8 cellular contexts compared by ENCODE assay signal in the genomic region with DNA sequence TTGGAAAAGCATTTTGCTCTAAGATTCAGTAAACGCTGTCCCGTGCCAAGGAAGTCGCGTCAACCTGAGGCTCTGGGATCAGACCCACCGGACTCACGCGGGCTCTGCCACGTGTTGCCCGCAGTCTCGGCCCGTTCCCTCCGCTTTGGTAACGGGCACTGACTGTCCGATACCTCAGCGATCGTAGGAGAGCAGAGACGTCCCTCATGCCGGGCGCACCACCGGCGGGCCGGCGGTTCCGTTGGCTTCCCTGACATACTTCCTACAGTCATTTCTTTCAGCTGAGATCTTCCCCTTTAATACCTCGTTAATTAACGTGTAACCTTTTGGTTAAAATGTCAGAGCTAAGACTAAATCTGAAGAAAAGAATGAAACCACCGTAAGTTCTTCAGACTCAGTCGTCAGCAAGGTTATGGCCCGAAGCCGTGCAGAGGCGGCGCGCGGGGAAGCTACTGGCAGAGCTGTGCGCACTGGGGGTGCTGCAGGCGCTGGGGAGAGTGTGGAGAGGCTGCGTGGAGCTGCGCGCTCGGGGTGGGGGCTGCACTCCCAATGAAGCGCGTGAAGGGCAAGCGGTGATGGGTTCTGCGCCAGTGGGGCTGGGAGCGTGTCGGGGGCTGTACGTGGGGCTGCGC. TPM values are rescaled to one million over a fixed set of nuclear protein-coding genes. Genes with fewer than 3 reads are reported as not detected.
DNase-seq lines count a peak whose midpoint lies in the region; ATAC-seq and TF ChIP-seq lines count a peak whose summit lies in the region.
"Not testable (repeated sequence)": the region's sequence is repeated elsewhere in the genome, so short reads cannot be mapped to it uniquely, and the experiment has no call there.

No MANE protein-coding gene starts in this region.

- TF ChIP-seq CTCF in BJ (IDR thresholded peaks at IDR 0.05; ENCODE audit: insufficient read depth, low read depth, low read length); breast epithelium (IDR thresholded peaks at IDR 0.05); foreskin fibroblast (IDR thresholded peaks at IDR 0.05; ENCODE audit: low read depth, low read length): not testable (repeated sequence)

- peak overlapping the region; percentile 60 for H3K4me3 Mint-ChIP-seq in activated CD4-positive, alpha-beta memory T cell treated with anti-CD3 and anti-CD28 coated beads for 36 hours
- H3K4me3 Mint-ChIP-seq in stimulated activated effector memory CD8-positive, alpha-beta T cell treated with anti-CD3 and anti-CD28 coated beads, Interleukin-12 subunit alpha, Interleukin-12 subunit beta, amount 100 ng/mL, for 72 hours = peak overlapping the region; percentile 64

- not testable (repeated sequence) for H3K9me3 Mint-ChIP-seq in activated CD4-positive, alpha-beta memory T cell treated with anti-CD3 and anti-CD28 coated beads for 36 hours; stimulated activated effector memory CD8-positive, alpha-beta T cell treated with anti-CD3 and anti-CD28 coated beads, Interleukin-12 subunit alpha, Interleukin-12 subunit beta, amount 100 ng/mL, for 72 hours

- not testable (repeated sequence) for H3K36me3 Mint-ChIP-seq in activated CD4-positive, alpha-beta memory T cell treated with anti-CD3 and anti-CD28 coated beads for 36 hours; stimulated activated effector memory CD8-positive, alpha-beta T cell treated with anti-CD3 and anti-CD28 coated beads, Interleukin-12 subunit alpha, Interleukin-12 subunit beta, amount 100 ng/mL, for 72 hours

- H3K27me3 Mint-ChIP-seq in activated CD4-positive, alpha-beta memory T cell treated with anti-CD3 and anti-CD28 coated beads for 36 hours = peaks cover 21% of the 10 kb centered on the region

- peak; percentile 45 for ATAC-seq in stimulated activated effector memory CD8-positive, alpha-beta T cell treated with anti-CD3 and anti-CD28 coated beads, Interleukin-12 subunit alpha, Interleukin-12 subunit beta, amount 100 ng/mL, for 72 hours

- not testable (repeated sequence) for H3K27ac ChIP-seq in breast epithelium

- H3K4me1 Mint-ChIP-seq in activated CD4-positive, alpha-beta memory T cell treated with anti-CD3 and anti-CD28 coated beads for 36 hours (ENCODE audit: low read depth) = peaks cover 12% of the 10 kb centered on the region
- H3K4me1 Mint-ChIP-seq in stimulated activated effector memory CD8-positive, alpha-beta T cell treated with anti-CD3 and anti-CD28 coated beads, Interleukin-12 subunit alpha, Interleukin-12 subunit beta, amount 100 ng/mL, for 72 hours = peaks cover 15% of the 10 kb centered on the region

- TF ChIP-seq POLR2A in breast epithelium (IDR thresholded peaks at IDR 0.05) = not testable (repeated sequence)

- H3K4me3 ChIP-seq in BJ (ENCODE audit: low read depth, low read length) (peak overlapping the region; percentile 28), breast epithelium (peak overlapping the region; percentile 34 to 75 (median 57)), foreskin fibroblast (ENCODE audit: low read depth in 1 of 2, low read length in 2 of 2) (peak overlapping the region; percentile 29 to 52)

- POLR2A ChIA-PET in BJ (lab: Charles Lee); activated CD4-positive, alpha-beta memory T cell treated with anti-CD3 and anti-CD28 coated beads for 36 hours (lab: Charles Lee): not testable (repeated sequence)

- DNase-seq in BJ (ENCODE audit: low read depth); activated CD4-positive, alpha-beta memory T cell treated with anti-CD3 and anti-CD28 coated beads for 36 hours; stimulated activated effector memory CD8-positive, alpha-beta T cell treated with anti-CD3 and anti-CD28 coated beads, Interleukin-12 subunit alpha, Interleukin-12 subunit beta, amount 100 ng/mL, for 72 hours (ENCODE audit: low spot score in 2 of 2): not testable (repeated sequence)
- peak; percentile 14 for DNase-seq in NCI-H1105 (lab: John Stamatoyannopoulos, UW)
- peak in 1 of 2 donors; percentile 52 for DNase-seq in breast epithelium (ENCODE audit: low spot score in 2 of 2)
- DNase-seq in foreskin fibroblast = peak in 1 of 2 donors; percentile 53
- DNase-seq in kidney glomerular epithelial cell (lab: John Stamatoyannopoulos, UW) = peak; percentile 6
- DNase-seq in occipital lobe (lab: John Stamatoyannopoulos, UW) = peak; percentile 6

- H3K27ac Mint-ChIP-seq in activated CD4-positive, alpha-beta memory T cell treated with anti-CD3 and anti-CD28 coated beads for 36 hours; stimulated activated effector memory CD8-positive, alpha-beta T cell treated with anti-CD3 and anti-CD28 coated beads, Interleukin-12 subunit alpha, Interleukin-12 subunit beta, amount 100 ng/mL, for 72 hours: not testable (repeated sequence)

- CTCF ChIA-PET in BJ (lab: Yijun Ruan, JAX) = interaction anchor here (1.0 kb wide), 1 partner anchor 30 kb away, joined by 3 read pairs; no protein-coding TSS in a partner anchor
- CTCF ChIA-PET in activated CD4-positive, alpha-beta memory T cell treated with anti-CD3 and anti-CD28 coated beads for 36 hours (lab: Charles Lee) = not testable (repeated sequence)

- not testable (repeated sequence) for H3K4me1 ChIP-seq in breast epithelium

- not testable (repeated sequence) for H3K9me3 ChIP-seq in breast epithelium

- not testable (repeated sequence) for H3K36me3 ChIP-seq in BJ (ENCODE audit: control insufficient read depth, insufficient read depth, low read length); breast epithelium

- intact Hi-C loops in activated CD4-positive, alpha-beta memory T cell treated with anti-CD3 and anti-CD28 coated beads for 36 hours (cut with micrococcal nuclease); breast epithelium (cut with DNase I; ENCODE audit: low total_unique reads): not testable (repeated sequence)

- not testable (repeated sequence) for H3K27me3 ChIP-seq in BJ (ENCODE audit: control insufficient read depth, insufficient read depth, low read length); breast epithelium

RNA-seq across cellular contexts. Expression of gene STEAP1, which starts 35.6 kb away (rescaled TPM):
- 2.7 and 6.9 TPM in 2 replicates for polyA plus RNA-seq in BJ (2011; rRNA removed)
- 0.67 and 1.2 TPM in 2 replicates for polyA minus RNA-seq in BJ (2011; rRNA and poly(A)+ RNA removed)
- total RNA-seq in activated CD4-positive, alpha-beta memory T cell treated with anti-CD3 and anti-CD28 coated beads for 36 hours = under 1 TPM; 0.41 to 0.50 TPM
- total RNA-seq in breast epithelium = 10 to 100 TPM; 19.2 to 75.1 (median 24.5) TPM
- 0.16 TPM for total RNA-seq in occipital lobe

Comparison
In these comparisons a context has a peak if more than half of its experiments do, and no peak if none do; other contexts are left out.
1. RNA of gene STEAP1, which starts 35.6 kb away (total RNA-seq): 19.2 to 75.1 TPM in breast epithelium; 0.41 to 0.50 TPM in activated CD4-positive, alpha-beta memory T cell treated with anti-CD3 and anti-CD28 coated beads for 36 hours and 0.16 TPM in occipital lobe (single experiment); every median in the first group is over 10 times any median in the second.
2. Peak in every context shown above with its lines, with median percentiles within 50 percentile points of each other: H3K4me3 ChIP-seq.